Comparison of ENCODE assay signal across 8 cellular contexts in genomic region chr19:40578442-40578908, GRCh38. TPM values are rescaled to one million over a fixed set of nuclear protein-coding genes. Genes with fewer than 3 reads are reported as not detected.
A peak's percentile ranks its signal among the peaks of the same experiment; 100 is the strongest.
DNase-seq lines count a peak whose midpoint lies in the region; ATAC-seq and TF ChIP-seq lines count a peak whose summit lies in the region.

No MANE protein-coding gene starts in this region.

- no peak for ATAC-seq in GM18498 (IDR thresholded peaks at IDR 0.05; ENCODE audit: unreplicated experiment)
- ATAC-seq in GM18511 (IDR thresholded peaks at IDR 0.05; ENCODE audit: unreplicated experiment) = no peak

- no peaks in the 10 kb centered on the region for H3K27me3 ChIP-seq in osteoblast (ENCODE audit: insufficient read depth, low read length)
- H3K27me3 ChIP-seq in MM.1S (replicated peaks; ENCODE audit: insufficient read depth, low read length) = no peaks in the 10 kb centered on the region

- H3K4me1 ChIP-seq in osteoblast (ENCODE audit: insufficient read depth, low read length) (peaks cover 8% of the 10 kb centered on the region), MM.1S (ENCODE audit: low read length) (peaks cover 3% of the 10 kb centered on the region; the same call in 1 of the 2 replicates)

- no peak overlapping the region for H2AFZ ChIP-seq in osteoblast (ENCODE audit: low read length)
- H2AFZ ChIP-seq in MM.1S (ENCODE audit: low read length) = no peak overlapping the region

- H3K9me3 ChIP-seq in osteoblast (ENCODE audit: low read depth, low read length) (no peaks in the 10 kb centered on the region), MM.1S (replicated peaks; ENCODE audit: insufficient read depth, low read length) (no peaks in the 10 kb centered on the region)

- no peaks in the 10 kb centered on the region for H3F3A ChIP-seq in MM.1S (ENCODE audit: insufficient read depth, low read length)

- no peak for TF ChIP-seq CTCF in osteoblast (IDR thresholded peaks at IDR 0.05; ENCODE audit: extremely low read depth, low read depth, low read length)
- no peak for TF ChIP-seq CTCF in MM.1S (IDR thresholded peaks at IDR 0.05; ENCODE audit: low read length)

- H3K9ac ChIP-seq in MM.1S (ENCODE audit: low read length) = no peak overlapping the region

- H3K9me2 ChIP-seq in MM.1S (replicated peaks; ENCODE audit: insufficient read depth, low read length) = no peaks in the 10 kb centered on the region

- H3K36me3 ChIP-seq in osteoblast (ENCODE audit: insufficient read depth, low read length) (peaks cover 36% of the 10 kb centered on the region), MM.1S (replicated peaks; ENCODE audit: insufficient read depth, low read length) (no peaks in the 10 kb centered on the region)

- no peak overlapping the region for H3K4me3 ChIP-seq in osteoblast (ENCODE audit: insufficient read depth, low read length)
- no peak overlapping the region for H3K4me3 ChIP-seq in MM.1S (ENCODE audit: low read length)

- no peak overlapping the region for H3K27ac ChIP-seq in osteoblast (ENCODE audit: low read depth, low read length)
- H3K27ac ChIP-seq in MM.1S (ENCODE audit: low read length) = no peak overlapping the region

- DNase-seq in NCI-H345 (lab: John Stamatoyannopoulos, UW) (peak; percentile 64), NCI-H345 treated with DMSO at 0.1 percent for 48 hours (lab: John Stamatoyannopoulos, UW; ENCODE audit: unreplicated experiment) (no peak), NCI-H1436 treated with DMSO at 0.1 percent for 48 hours (lab: John Stamatoyannopoulos, UW) (peak; percentile 5), amniotic epithelial cell (ENCODE audit: low read depth) (peak; percentile 63), osteoblast (ENCODE audit: insufficient read length, low spot score, missing footprints) (peak; percentile 43), MM.1S (no peak)

- H3K4me2 ChIP-seq in osteoblast (ENCODE audit: insufficient read depth, low read length) (no peak overlapping the region), MM.1S (ENCODE audit: low read depth, low read length) (no peak overlapping the region)

- no peaks in the 10 kb centered on the region for H4K20me1 ChIP-seq in osteoblast (ENCODE audit: insufficient read depth, low read length)
- H4K20me1 ChIP-seq in MM.1S (ENCODE audit: insufficient read depth, low read length) = no peaks in the 10 kb centered on the region

- H3K79me2 ChIP-seq in osteoblast (ENCODE audit: insufficient read depth, low read length) (peaks cover 13% of the 10 kb centered on the region), MM.1S (ENCODE audit: low read length) (peaks cover 6% of the 10 kb centered on the region; the same call in 1 of the 2 replicates)

RNA-seq across cellular contexts. Expression of gene SHKBP1, which starts 1.8 kb away (rescaled TPM):
- 16.3 and 18.9 TPM in 2 replicates for total RNA-seq in osteoblast

RNA-seq across cellular contexts. Expression of gene LTBP4, which starts 22.7 kb away (rescaled TPM):
- total RNA-seq in osteoblast = 13.6 and 16.6 TPM in 2 replicates

Comparison
In these comparisons a context has a peak if more than half of its experiments do, and no peak if none do; other contexts are left out.
1. DNase-seq: peak in NCI-H345 (single experiment), NCI-H1436 treated with DMSO at 0.1 percent for 48 hours (single experiment), amniotic epithelial cell (single experiment) and osteoblast (single experiment); none in NCI-H345 treated with DMSO at 0.1 percent for 48 hours (single experiment) and MM.1S (single experiment).